Comparison of ENCODE assay signal across 21 cellular contexts in the genomic region with DNA sequence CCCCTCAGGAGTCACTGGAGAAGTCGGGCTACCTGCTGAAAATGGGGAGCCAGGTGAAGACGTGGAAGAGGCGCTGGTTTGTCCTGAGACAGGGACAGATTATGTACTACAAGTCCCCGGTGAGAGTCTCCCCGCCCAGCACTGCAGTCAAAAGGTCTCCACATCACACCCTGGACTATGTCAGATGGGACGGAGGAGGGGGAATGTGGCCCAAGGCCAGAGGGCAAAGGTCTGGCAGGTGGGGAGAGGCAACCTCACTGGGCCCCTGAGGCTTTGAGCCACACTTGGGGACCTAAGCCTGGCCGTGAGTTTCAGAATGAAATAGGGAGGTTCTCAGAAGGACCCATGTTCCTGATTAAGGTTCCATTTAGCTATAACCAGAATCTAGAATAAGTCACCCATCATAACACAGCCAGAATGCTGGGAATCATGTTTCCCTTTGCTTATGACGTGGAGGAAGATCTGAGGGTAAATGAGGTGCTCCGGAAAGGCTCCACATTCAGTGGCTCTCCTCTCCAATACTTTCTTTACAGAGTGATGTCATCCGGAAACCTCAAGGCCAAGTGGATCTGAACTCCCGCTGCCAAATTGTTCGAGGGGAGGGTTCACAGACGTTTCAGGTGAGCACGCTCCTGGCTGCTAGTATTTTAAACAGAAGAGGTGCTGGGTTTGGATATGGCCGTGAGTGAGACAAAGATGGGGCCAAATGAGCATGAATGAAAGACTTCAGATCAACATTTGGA. TPM values are rescaled to one million over a fixed set of nuclear protein-coding genes. Genes with fewer than 3 reads are reported as not detected.
A peak's percentile ranks its signal among the peaks of the same experiment; 100 is the strongest.
DNase-seq lines count a peak whose midpoint lies in the region; ATAC-seq, FAIRE-seq and TF ChIP-seq lines count a peak whose summit lies in the region.
"Had no signal": no experiment of that assay in that cellular context is flagged by ENCODE, and none has a peak within 500 bp of the region (broad histone marks: within the 10 kb centered on the region; RNA-seq: fewer than 3 reads in every experiment).

No MANE protein-coding gene starts in this region.

- no peak for DNase-seq in HepG2 (ENCODE audit: low spot score)
- no peak for DNase-seq in right lobe of liver
- peak in 3 of 6 donors; percentile 42 to 47 (median 45) for DNase-seq in pancreas
- DNase-seq in upper lobe of right lung: peak; percentile 38
- DNase-seq in hepatic stellate cell (ENCODE audit: low spot score): no peak
- DNase-seq in medulla oblongata (ENCODE audit: extremely low spot score): no peak
- DNase-seq: CD4-positive, alpha-beta T cell; DMS153; HCEC 1CT; NCI-H1092 treated with DMSO at 0.1 percent for 48 hours; NCI-H146; NCI-H2029 treated with DMSO at 0.1 percent for 48 hours; NCI-H774; SJCRH30 had no signal

- in situ Hi-C loops in HepG2 (cut with HindIII; ENCODE audit: extremely low pct_ligation_motif_present, low pct_unique_long_range_greater_than_20kb): no loop called here

- peak; percentile 55 for ATAC-seq in HepG2
- ATAC-seq in right lobe of liver: no peak
- no peak for ATAC-seq in activated T-helper 17 cell treated with anti-CD3 and anti-CD28 coated beads, Interleukin-2, amount 50 U/mL, for 72 hours (replicated peaks)
- peak; percentile 32 to 64 (median 44) for ATAC-seq in pancreas
- ATAC-seq in upper lobe of right lung: no peak
- ATAC-seq: A549, GM23338 had no signal

- BruUV-seq in HepG2 (replicated peaks; lab: Mats Ljungman, UMichigan): no TSS peak

- H3K4me1 ChIP-seq in HepG2 (ENCODE audit: insufficient read depth, low read length): peaks cover 14% of the 10 kb centered on the region
- peaks cover 0 to 8% (median 0%) of the 10 kb centered on the region in 4 donors for H3K4me1 ChIP-seq in right lobe of liver
- no peaks in the 10 kb centered on the region for H3K4me1 ChIP-seq in pancreas
- H3K4me1 ChIP-seq in upper lobe of right lung: no peaks in the 10 kb centered on the region
- H3K4me1 ChIP-seq: A549, SJCRH30 had no signal

- TF ChIP-seq POLR2A in HepG2 (IDR thresholded peaks at IDR 0.05; ENCODE audit: insufficient read depth in 1 of 2, low read depth in 2 of 2, low read length in 2 of 2) (no peak), right lobe of liver (IDR thresholded peaks at IDR 0.05) (no peak)

- H3K36me3 ChIP-seq in HepG2 (replicated peaks in 1 of 2; ENCODE audit: control insufficient read depth in 1 of 2, insufficient read depth in 2 of 2, low read length in 2 of 2) (peaks cover 0 to 2% of the 10 kb centered on the region in 2 experiments; a peak in 1 of 5 replicates), right lobe of liver (no peaks in the 10 kb centered on the region), pancreas (peaks cover 0 to 4% (median 0%) of the 10 kb centered on the region in 3 donors), upper lobe of right lung (no peaks in the 10 kb centered on the region)
- H3K36me3 ChIP-seq: SJCRH30 had no signal

- 50% methylated on average over 14 of the region's 15 CpGs for WGBS in HepG2 (ENCODE audit: low lambda C conversion rate)
- WGBS in right lobe of liver (ENCODE audit: insufficient coverage, low coverage, low lambda C conversion rate, missing lambda C conversion rate): 66% methylated on average over 13 of the region's 15 CpGs
- 63 to 66% methylated on average over 15 of the region's 15 CpGs for WGBS in pancreas, 2 donors

- CTCF ChIA-PET in HepG2 (lab: Yijun Ruan, JAX; ENCODE audit: low intra/inter-chr PET ratio, low total read pairs): no interaction called here

- FAIRE-seq in HepG2 (lab: Jason Lieb, UNC) (no peak), pancreas (lab: Jason Lieb, UNC) (no peak)
- FAIRE-seq: A549, GM12892, GM18507 had no signal

- H3K27ac ChIP-seq in HepG2 (ENCODE audit: extremely low read length, insufficient read depth, low read length) (no peak overlapping the region), right lobe of liver (no peak overlapping the region), pancreas (no peak overlapping the region), upper lobe of right lung (no peak overlapping the region)
- H3K27ac ChIP-seq: A549, RWPE1, SJCRH30 had no signal

- H3K27me3 ChIP-seq in HepG2 (ENCODE audit: control insufficient read depth in 1 of 2, insufficient read depth in 2 of 2, low read length in 2 of 2): no peaks in the 10 kb centered on the region
- H3K27me3 ChIP-seq in right lobe of liver: no peaks in the 10 kb centered on the region
- no peaks in the 10 kb centered on the region for H3K27me3 ChIP-seq in pancreas
- no peaks in the 10 kb centered on the region for H3K27me3 ChIP-seq in upper lobe of right lung
- H3K27me3 ChIP-seq: SJCRH30 had no signal

- H3K4me3 ChIP-seq in HepG2 (replicated peaks in 1 of 3; ENCODE audit: insufficient read depth in 1 of 3, low read depth in 2 of 3, low read length in 3 of 3) (no peak overlapping the region), right lobe of liver (no peak overlapping the region), pancreas (no peak overlapping the region), upper lobe of right lung (no peak overlapping the region)
- H3K4me3 ChIP-seq: A549, GM23338, SJCRH30 had no signal

- TF ChIP-seq CTCF in HepG2 (CRISPR knock-in tag; IDR thresholded peaks at IDR 0.05): no peak
- TF ChIP-seq CTCF in right lobe of liver (IDR thresholded peaks at IDR 0.05): no peak
- TF ChIP-seq CTCF in pancreas (IDR thresholded peaks at IDR 0.05): no peak
- TF ChIP-seq CTCF in upper lobe of right lung (IDR thresholded peaks at IDR 0.05): no peak

- no peak overlapping the region for H2AFZ ChIP-seq in HepG2 (ENCODE audit: low read length)
- H2AFZ ChIP-seq: GM23338 had no signal

- POLR2A ChIA-PET in HepG2 (lab: Yijun Ruan, JAX): interaction anchor here (1.4 kb wide), 1 partner anchor 41 kb away, joined by 4 read pairs; a partner anchor contains a TSS

- no peaks in the 10 kb centered on the region for H3K27me3 Mint-ChIP-seq in activated T-helper 17 cell treated with anti-CD3 and anti-CD28 coated beads, Interleukin-2, amount 50 U/mL, for 72 hours
- H3K27me3 Mint-ChIP-seq: CD4-positive, alpha-beta T cell had no signal

- no peaks in the 10 kb centered on the region for H4K20me1 ChIP-seq in HepG2 (ENCODE audit: insufficient read depth, low read length)

- H3K9me3 Mint-ChIP-seq in activated T-helper 17 cell treated with anti-CD3 and anti-CD28 coated beads, Interleukin-2, amount 50 U/mL, for 72 hours: no peaks in the 10 kb centered on the region
- H3K9me3 Mint-ChIP-seq: CD4-positive, alpha-beta T cell; GM23338 had no signal

- intact Hi-C loops in HepG2 (cut with micrococcal nuclease; ENCODE audit: unreplicated experiment): loop anchor here (5.0 kb wide), 1 partner anchor 1216 kb away; no protein-coding TSS in a partner anchor
- intact Hi-C loops in right lobe of liver (cut with DNase I): loop anchor here (5.0 to 10.0 kb wide), 3 partner anchors 91 to 149 kb away; no protein-coding TSS in a partner anchor
- intact Hi-C loops in pancreas (cut with DNase I): loop anchor here in 2 of 3 donors (5.0 to 10.0 kb wide), 2 partner anchors 146 to 149 kb away; no protein-coding TSS in a partner anchor
- intact Hi-C loops in upper lobe of right lung (cut with DNase I): no loop called here

- H3K4me3 Mint-ChIP-seq in activated T-helper 17 cell treated with anti-CD3 and anti-CD28 coated beads, Interleukin-2, amount 50 U/mL, for 72 hours: no peak overlapping the region
- H3K4me3 Mint-ChIP-seq: CD4-positive, alpha-beta T cell; GM23338 had no signal

- no peaks in the 10 kb centered on the region for H3K4me1 Mint-ChIP-seq in activated T-helper 17 cell treated with anti-CD3 and anti-CD28 coated beads, Interleukin-2, amount 50 U/mL, for 72 hours

- H3K27ac Mint-ChIP-seq in activated T-helper 17 cell treated with anti-CD3 and anti-CD28 coated beads, Interleukin-2, amount 50 U/mL, for 72 hours: peak overlapping the region; percentile 64
- H3K27ac Mint-ChIP-seq: CD4-positive, alpha-beta T cell; GM23338 had no signal

- H3K9ac ChIP-seq in HepG2 (ENCODE audit: insufficient read depth, low read depth, low read length): no peak overlapping the region

- no peaks in the 10 kb centered on the region for H3K36me3 Mint-ChIP-seq in activated T-helper 17 cell treated with anti-CD3 and anti-CD28 coated beads, Interleukin-2, amount 50 U/mL, for 72 hours (ENCODE audit: low read depth)

- H3K9me3 ChIP-seq in HepG2 (ENCODE audit: low read length): no peaks in the 10 kb centered on the region
- no peaks in the 10 kb centered on the region for H3K9me3 ChIP-seq in right lobe of liver
- H3K9me3 ChIP-seq in pancreas: no peaks in the 10 kb centered on the region
- H3K9me3 ChIP-seq in upper lobe of right lung: no peaks in the 10 kb centered on the region
- H3K9me3 ChIP-seq: A549, Caco-2, SJCRH30 had no signal

- no peak for TF ChIP-seq RAD21 in HepG2 (CRISPR knock-in tag; IDR thresholded peaks at IDR 0.05)

- TF ChIP-seq EP300 in HepG2 (IDR thresholded peaks at IDR 0.05; ENCODE audit: low read depth in 2 of 2, low read length in 2 of 2) (no peak), HepG2 (CRISPR knock-in tag; IDR thresholded peaks at IDR 0.05; ENCODE audit: borderline replicate concordance) (no peak)

- no peak overlapping the region for H3K4me2 ChIP-seq in HepG2 (ENCODE audit: low read depth, low read length)
- H3K4me2 ChIP-seq: A549, GM23338 had no signal

- no peaks in the 10 kb centered on the region for H3K79me2 ChIP-seq in HepG2 (ENCODE audit: insufficient read depth, low read length)

RNA-seq across cellular contexts. Expression of a gene that starts 26.6 kb away (rescaled TPM):
- total RNA-seq in HepG2 (2016; rRNA removed; fragmentation: Illumina TruSeq; extraction: Trizol): 18.7 and 30.0 TPM in 2 replicates
- 23.7 and 27.0 TPM in 2 replicates for total RNA-seq in HepG2 (2016; cell fraction: cytosol; rRNA removed; fragmentation: Illumina TruSeq; extraction: Trizol; ENCODE audit: low read depth)
- total RNA-seq in HepG2 (2016; cell fraction: insoluble cytoplasmic fraction; rRNA removed; fragmentation: Illumina TruSeq; extraction: Trizol): 19.2 and 31.7 TPM in 2 replicates
- total RNA-seq in HepG2 (2016; cell fraction: membrane; rRNA removed; fragmentation: Illumina TruSeq; extraction: Trizol): 32.7 and 35.6 TPM in 2 replicates
- total RNA-seq in HepG2 (2016; cell fraction: nucleus; rRNA removed; fragmentation: Illumina TruSeq; extraction: Trizol): 30.3 and 31.6 TPM in 2 replicates
- polyA plus RNA-seq in HepG2 (2011; rRNA removed): 43.5 and 53.6 TPM in 2 replicates
- polyA plus RNA-seq in HepG2 (2011; cell fraction: cytosol; rRNA removed): 27.5 and 43.0 TPM in 2 replicates
- 107 and 111 TPM in 2 replicates for polyA plus RNA-seq in HepG2 (2011; cell fraction: nucleus; rRNA removed)
- 25.2 and 35.2 TPM in 2 replicates for polyA plus RNA-seq in HepG2 (2012)
- polyA plus RNA-seq in HepG2 (2016; cell fraction: cytosol; fragmentation: Illumina TruSeq; extraction: Trizol; ENCODE audit: low read depth): 24.8 and 31.5 TPM in 2 replicates
- polyA plus RNA-seq in HepG2 (2016; cell fraction: insoluble cytoplasmic fraction; fragmentation: Illumina TruSeq; extraction: Trizol; ENCODE audit: low read depth): 17.9 and 20.6 TPM in 2 replicates
- 29.8 and 32.1 TPM in 2 replicates for polyA plus RNA-seq in HepG2 (2016; cell fraction: membrane; fragmentation: Illumina TruSeq; extraction: Trizol; ENCODE audit: low read depth)
- polyA plus RNA-seq in HepG2 (2016; cell fraction: nucleus; fragmentation: Illumina TruSeq; extraction: Trizol; ENCODE audit: insufficient read depth, low read depth): 61.7 and 63.3 TPM in 2 replicates
- polyA minus RNA-seq in HepG2 (2011; rRNA and poly(A)+ RNA removed; ENCODE audit: low replicate concordance): 16.6 and 25.0 TPM in 2 replicates
- polyA minus RNA-seq in HepG2 (2011; cell fraction: cytosol; rRNA and poly(A)+ RNA removed): 19.3 and 21.0 TPM in 2 replicates
- 10.9 and 17.5 TPM in 2 replicates for polyA minus RNA-seq in HepG2 (2011; cell fraction: nucleus; rRNA and poly(A)+ RNA removed)
- total RNA-seq in right lobe of liver: 10 to 100 TPM; 12.7 to 16.0 (median 13.8) TPM
- total RNA-seq in activated T-helper 17 cell treated with anti-CD3 and anti-CD28 coated beads, Interleukin-2, amount 50 U/mL, for 72 hours: 10 to 100 TPM; 17.6 to 20.0 TPM
- total RNA-seq in pancreas: 10 to 100 TPM; 11.5 to 21.8 (median 13.7) TPM
- polyA plus RNA-seq in pancreas: 10 to 100 TPM; 14.2 to 27.4 TPM
- 24.2 TPM for total RNA-seq in upper lobe of right lung

RNA-seq across cellular contexts. Expression of a gene that starts 40.3 kb away (rescaled TPM):
- total RNA-seq in HepG2 (2016; rRNA removed; fragmentation: Illumina TruSeq; extraction: Trizol) (4.8 and 8.6 TPM in 2 replicates), right lobe of liver (1 to 10 TPM; 1.9 to 4.1 (median 3.0) TPM), pancreas (10 to 100 TPM; 15.0 to 24.6 (median 21.9) TPM), upper lobe of right lung (2.3 TPM)
- 3.3 and 4.8 TPM in 2 replicates for total RNA-seq in HepG2 (2016; cell fraction: cytosol; rRNA removed; fragmentation: Illumina TruSeq; extraction: Trizol; ENCODE audit: low read depth)
- total RNA-seq in HepG2 (2016; cell fraction: insoluble cytoplasmic fraction; rRNA removed; fragmentation: Illumina TruSeq; extraction: Trizol): 4.6 and 7.6 TPM in 2 replicates
- 3.6 and 3.9 TPM in 2 replicates for total RNA-seq in HepG2 (2016; cell fraction: membrane; rRNA removed; fragmentation: Illumina TruSeq; extraction: Trizol)
- 12.0 and 12.8 TPM in 2 replicates for total RNA-seq in HepG2 (2016; cell fraction: nucleus; rRNA removed; fragmentation: Illumina TruSeq; extraction: Trizol)
- polyA plus RNA-seq in HepG2 (2011; rRNA removed) (15.4 and 15.8 TPM in 2 replicates), pancreas (10 to 100 TPM; 24.5 to 48.8 TPM)
- 5.2 and 5.8 TPM in 2 replicates for polyA plus RNA-seq in HepG2 (2011; cell fraction: cytosol; rRNA removed)
- polyA plus RNA-seq in HepG2 (2011; cell fraction: nucleus; rRNA removed): 49.9 and 50.8 TPM in 2 replicates
- polyA plus RNA-seq in HepG2 (2012): 7.8 and 9.0 TPM in 2 replicates
- 0.53 and 0.76 TPM in 2 replicates for polyA plus RNA-seq in HepG2 (2016; cell fraction: cytosol; fragmentation: Illumina TruSeq; extraction: Trizol; ENCODE audit: low read depth)
- polyA plus RNA-seq in HepG2 (2016; cell fraction: insoluble cytoplasmic fraction; fragmentation: Illumina TruSeq; extraction: Trizol; ENCODE audit: low read depth): 4.0 and 7.4 TPM in 2 replicates
- polyA plus RNA-seq in HepG2 (2016; cell fraction: membrane; fragmentation: Illumina TruSeq; extraction: Trizol; ENCODE audit: low read depth): 1.5 TPM in 2 replicates
- 35.8 and 36.7 TPM in 2 replicates for polyA plus RNA-seq in HepG2 (2016; cell fraction: nucleus; fragmentation: Illumina TruSeq; extraction: Trizol; ENCODE audit: insufficient read depth, low read depth)
- 14.0 and 15.2 TPM in 2 replicates for polyA minus RNA-seq in HepG2 (2011; rRNA and poly(A)+ RNA removed; ENCODE audit: low replicate concordance)
- polyA minus RNA-seq in HepG2 (2011; cell fraction: cytosol; rRNA and poly(A)+ RNA removed): 4.4 and 6.2 TPM in 2 replicates
- polyA minus RNA-seq in HepG2 (2011; cell fraction: nucleus; rRNA and poly(A)+ RNA removed): 22.7 and 29.6 TPM in 2 replicates
- 1 to 10 TPM in 1 of 2 donors, under 1 TPM in 1; 0.17 to 4.9 TPM for total RNA-seq in activated T-helper 17 cell treated with anti-CD3 and anti-CD28 coated beads, Interleukin-2, amount 50 U/mL, for 72 hours

RNA-seq across cellular contexts. Expression of a gene that starts 46.3 kb away (rescaled TPM):
- total RNA-seq in HepG2 (2016; rRNA removed; fragmentation: Illumina TruSeq; extraction: Trizol) (37.5 and 59.7 TPM in 2 replicates), right lobe of liver (1 to 10 TPM in 3 of 6 experiments, under 1 TPM in 2, not detected in 1; 0.92 to 3.3 (median 1.7) TPM), pancreas (1 to 10 TPM; 1.2 to 2.8 (median 1.4) TPM), upper lobe of right lung (2.0 TPM)
- 6.3 and 7.7 TPM in 2 replicates for total RNA-seq in HepG2 (2016; cell fraction: cytosol; rRNA removed; fragmentation: Illumina TruSeq; extraction: Trizol; ENCODE audit: low read depth)
- total RNA-seq in HepG2 (2016; cell fraction: insoluble cytoplasmic fraction; rRNA removed; fragmentation: Illumina TruSeq; extraction: Trizol): 39.6 and 59.5 TPM in 2 replicates
- total RNA-seq in HepG2 (2016; cell fraction: membrane; rRNA removed; fragmentation: Illumina TruSeq; extraction: Trizol): 11.9 and 12.9 TPM in 2 replicates
- total RNA-seq in HepG2 (2016; cell fraction: nucleus; rRNA removed; fragmentation: Illumina TruSeq; extraction: Trizol): 15.1 and 17.4 TPM in 2 replicates
- polyA plus RNA-seq in HepG2 (2011; rRNA removed) (71.2 and 73.6 TPM in 2 replicates), pancreas (10 to 100 TPM in 1 of 2 donors, 1 to 10 TPM in 1; 3.5 to 15.0 TPM)
- polyA plus RNA-seq in HepG2 (2011; cell fraction: cytosol; rRNA removed): 60.1 and 70.4 TPM in 2 replicates
- 17.5 and 19.4 TPM in 2 replicates for polyA plus RNA-seq in HepG2 (2011; cell fraction: nucleus; rRNA removed)
- polyA plus RNA-seq in HepG2 (2012): 40.9 and 79.8 TPM in 2 replicates
- polyA plus RNA-seq in HepG2 (2016; cell fraction: cytosol; fragmentation: Illumina TruSeq; extraction: Trizol; ENCODE audit: low read depth): 6.2 and 6.3 TPM in 2 replicates
- 53.1 and 54.4 TPM in 2 replicates for polyA plus RNA-seq in HepG2 (2016; cell fraction: insoluble cytoplasmic fraction; fragmentation: Illumina TruSeq; extraction: Trizol; ENCODE audit: low read depth)
- polyA plus RNA-seq in HepG2 (2016; cell fraction: membrane; fragmentation: Illumina TruSeq; extraction: Trizol; ENCODE audit: low read depth): 9.5 and 9.6 TPM in 2 replicates
- 17.5 and 21.2 TPM in 2 replicates for polyA plus RNA-seq in HepG2 (2016; cell fraction: nucleus; fragmentation: Illumina TruSeq; extraction: Trizol; ENCODE audit: insufficient read depth, low read depth)
- 30.7 and 305 TPM in 2 replicates for polyA minus RNA-seq in HepG2 (2011; rRNA and poly(A)+ RNA removed; ENCODE audit: low replicate concordance)
- polyA minus RNA-seq in HepG2 (2011; cell fraction: cytosol; rRNA and poly(A)+ RNA removed): 47.9 and 62.8 TPM in 2 replicates
- polyA minus RNA-seq in HepG2 (2011; cell fraction: nucleus; rRNA and poly(A)+ RNA removed): 28.6 and 33.4 TPM in 2 replicates
- total RNA-seq in activated T-helper 17 cell treated with anti-CD3 and anti-CD28 coated beads, Interleukin-2, amount 50 U/mL, for 72 hours: 10 to 100 TPM; 14.3 to 64.7 TPM

Comparison
In these comparisons a context has a peak if more than half of its experiments do, and no peak if none do; other contexts are left out.
1. ATAC-seq: peak in HepG2 (single experiment) and pancreas (4 of 4); none in right lobe of liver (0 of 4), activated T-helper 17 cell treated with anti-CD3 and anti-CD28 coated beads, Interleukin-2, amount 50 U/mL, for 72 hours (single experiment) and upper lobe of right lung (single experiment).